21 cellular contexts compared by ENCODE assay signal in the genomic region with DNA sequence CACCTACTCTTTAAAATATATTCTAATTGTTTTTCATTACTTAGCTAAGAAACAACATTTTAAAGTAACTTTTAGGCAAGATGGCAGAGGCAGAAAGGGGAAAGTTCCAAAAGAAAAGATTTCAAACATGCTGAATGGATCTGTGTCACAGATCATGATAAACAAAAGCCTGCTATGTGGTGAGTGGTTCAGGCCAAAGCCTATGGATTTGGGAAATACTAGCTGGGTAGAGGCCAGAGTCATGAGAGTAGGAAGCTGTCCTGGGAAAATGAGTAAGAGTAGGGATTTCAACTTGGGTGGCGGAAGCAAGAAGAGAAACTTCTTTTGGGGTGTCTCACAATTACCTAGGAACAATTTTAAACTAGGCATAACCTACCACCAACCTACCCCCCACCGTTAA.
"Had no signal": no experiment of that assay in that cellular context is flagged by ENCODE, and none has a peak within 500 bp of the region (broad histone marks: within the 10 kb centered on the region; RNA-seq: fewer than 3 reads in every experiment).

No MANE protein-coding gene starts in this region.

- DNase-seq: effector memory CD8-positive, alpha-beta T cell; heart left ventricle; hypothalamus; kidney glomerular epithelial cell; mucosa of descending colon; natural killer cell; posterior cingulate gyrus; spleen; stimulated activated CD4-positive, alpha-beta T cell treated with anti-CD3 and anti-CD28 coated beads, Interleukin-15, amount 100 ng/mL, for 24 hours; stimulated activated CD4-positive, alpha-beta T cell treated with anti-CD3 and anti-CD28 coated beads, Interleukin-1b, Interleukin-23, amount 100 ng/mL, for 48 hours; stimulated activated CD4-positive, alpha-beta T cell treated with anti-CD3 and anti-CD28 coated beads, Interleukin-4, amount 100 ng/mL, for 24 hours; stimulated activated naive CD4-positive, alpha-beta T cell; stomach; substantia nigra; transverse colon had no signal

- H3K27me3 Mint-ChIP-seq: dendritic cell treated with granulocyte-macrophage colony-stimulating factor and Interleukin-4, amounts not matched to agents 40 ng/mL and 50 ng/mL, for 4 days; effector memory CD8-positive, alpha-beta T cell had no signal

- H3K9me3 ChIP-seq: esophagus muscularis mucosa, heart left ventricle, mucosa of descending colon, spleen, stomach, thoracic aorta, transverse colon had no signal

- H3K4me3 Mint-ChIP-seq: dendritic cell treated with granulocyte-macrophage colony-stimulating factor and Interleukin-4, amounts not matched to agents 40 ng/mL and 50 ng/mL, for 4 days; effector memory CD8-positive, alpha-beta T cell; natural killer cell; neural crest cell had no signal

- H3K27me3 ChIP-seq: esophagus muscularis mucosa, heart left ventricle, spleen, stomach, transverse colon had no signal

- H3K27ac ChIP-seq: epithelial cell of prostate, esophagus muscularis mucosa, heart left ventricle, spleen, stomach, thoracic aorta, transverse colon had no signal

- H3K9me3 Mint-ChIP-seq: dendritic cell treated with granulocyte-macrophage colony-stimulating factor and Interleukin-4, amounts not matched to agents 40 ng/mL and 50 ng/mL, for 4 days; effector memory CD8-positive, alpha-beta T cell; natural killer cell; neural crest cell had no signal

- H3K36me3 ChIP-seq: thoracic aorta had no signal

- H3K27ac Mint-ChIP-seq: dendritic cell treated with granulocyte-macrophage colony-stimulating factor and Interleukin-4, amounts not matched to agents 40 ng/mL and 50 ng/mL, for 4 days; effector memory CD8-positive, alpha-beta T cell; natural killer cell had no signal

- H3K4me1 ChIP-seq: esophagus muscularis mucosa, heart left ventricle, spleen, stomach, transverse colon had no signal

- H3K4me3 ChIP-seq: esophagus muscularis mucosa, heart left ventricle, mucosa of descending colon, spleen, stomach, thoracic aorta, transverse colon had no signal

- H3K4me1 Mint-ChIP-seq: natural killer cell had no signal

- ATAC-seq: effector memory CD8-positive, alpha-beta T cell; heart left ventricle; mucosa of descending colon; natural killer cell; sciatic nerve had no signal
